1 cellular context compared by ENCODE assay signal in genomic region chr7:154928136-154929005, GRCh38.
TF ChIP-seq lines count a peak whose summit lies in the region.

No MANE protein-coding gene starts in this region.

TF ChIP-seq in HEK293, 187 proteins besides CTCF, POLR2A, EP300 and RAD21 (continued from another document):
- TF ChIP-seq, protein P1, sequence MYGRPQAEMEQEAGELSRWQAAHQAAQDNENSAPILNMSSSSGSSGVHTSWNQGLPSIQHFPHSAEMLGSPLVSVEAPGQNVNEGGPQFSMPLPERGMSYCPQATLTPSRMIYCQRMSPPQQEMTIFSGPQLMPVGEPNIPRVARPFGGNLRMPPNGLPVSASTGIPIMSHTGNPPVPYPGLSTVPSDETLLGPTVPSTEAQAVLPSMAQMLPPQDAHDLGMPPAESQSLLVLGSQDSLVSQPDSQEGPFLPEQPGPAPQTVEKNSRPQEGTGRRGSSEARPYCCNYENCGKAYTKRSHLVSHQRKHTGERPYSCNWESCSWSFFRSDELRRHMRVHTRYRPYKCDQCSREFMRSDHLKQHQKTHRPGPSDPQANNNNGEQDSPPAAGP (tag by site-specific recombination; IDR thresholded peaks at IDR 0.05) = peak; percentile 88
- 0 out of 2 replicates have a peak, but pooled peaks have one; percentile 9 for TF ChIP-seq ZNF777 (tag by site-specific recombination; IDR thresholded peaks at IDR 0.05; ENCODE audit: borderline replicate concordance)
- no peak for TF ChIP-seq ZNF785 (tag by site-specific recombination; IDR thresholded peaks at IDR 0.05)
- no peak for TF ChIP-seq SALL2 (tag by site-specific recombination; IDR thresholded peaks at IDR 0.05; ENCODE audit: borderline replicate concordance)
- TF ChIP-seq ZXDB (tag by site-specific recombination; IDR thresholded peaks at IDR 0.05) = no peak
- TF ChIP-seq MEIS1 (CRISPR knock-in tag; IDR thresholded peaks at IDR 0.05; ENCODE audit: borderline replicate concordance) = no peak
- TF ChIP-seq ZSCAN23 (tag by site-specific recombination; IDR thresholded peaks at IDR 0.05) = no peak
- peak; percentile 99 for TF ChIP-seq ZBTB20 (tag by site-specific recombination; IDR thresholded peaks at IDR 0.05)
- TF ChIP-seq ZNF10 (tag by site-specific recombination; IDR thresholded peaks at IDR 0.05) = peak; percentile 89
- TF ChIP-seq PBX3 (CRISPR knock-in tag; IDR thresholded peaks at IDR 0.05) = no peak
- TF ChIP-seq ZNF266 (tag by site-specific recombination; IDR thresholded peaks at IDR 0.05; ENCODE audit: low read depth) = no peak
- TF ChIP-seq ZNF629 (tag by site-specific recombination; IDR thresholded peaks at IDR 0.05) = no peak; the same call in 1 of the 2 replicates
- peak; percentile 30; the same call in 1 of the 2 replicates for TF ChIP-seq ZNF394 (tag by site-specific recombination; IDR thresholded peaks at IDR 0.05; ENCODE audit: borderline replicate concordance)
- no peak for TF ChIP-seq ZNF670 (tag by site-specific recombination; IDR thresholded peaks at IDR 0.05; ENCODE audit: low read depth)
- TF ChIP-seq, protein P2, sequence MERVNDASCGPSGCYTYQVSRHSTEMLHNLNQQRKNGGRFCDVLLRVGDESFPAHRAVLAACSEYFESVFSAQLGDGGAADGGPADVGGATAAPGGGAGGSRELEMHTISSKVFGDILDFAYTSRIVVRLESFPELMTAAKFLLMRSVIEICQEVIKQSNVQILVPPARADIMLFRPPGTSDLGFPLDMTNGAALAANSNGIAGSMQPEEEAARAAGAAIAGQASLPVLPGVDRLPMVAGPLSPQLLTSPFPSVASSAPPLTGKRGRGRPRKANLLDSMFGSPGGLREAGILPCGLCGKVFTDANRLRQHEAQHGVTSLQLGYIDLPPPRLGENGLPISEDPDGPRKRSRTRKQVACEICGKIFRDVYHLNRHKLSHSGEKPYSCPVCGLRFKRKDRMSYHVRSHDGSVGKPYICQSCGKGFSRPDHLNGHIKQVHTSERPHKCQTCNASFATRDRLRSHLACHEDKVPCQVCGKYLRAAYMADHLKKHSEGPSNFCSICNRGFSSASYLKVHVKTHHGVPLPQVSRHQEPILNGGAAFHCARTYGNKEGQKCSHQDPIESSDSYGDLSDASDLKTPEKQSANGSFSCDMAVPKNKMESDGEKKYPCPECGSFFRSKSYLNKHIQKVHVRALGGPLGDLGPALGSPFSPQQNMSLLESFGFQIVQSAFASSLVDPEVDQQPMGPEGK (tag by site-specific recombination; IDR thresholded peaks at IDR 0.05) = no peak
- no peak for TF ChIP-seq ZNF692 (tag by site-specific recombination; IDR thresholded peaks at IDR 0.05)
- TF ChIP-seq, protein P3, sequence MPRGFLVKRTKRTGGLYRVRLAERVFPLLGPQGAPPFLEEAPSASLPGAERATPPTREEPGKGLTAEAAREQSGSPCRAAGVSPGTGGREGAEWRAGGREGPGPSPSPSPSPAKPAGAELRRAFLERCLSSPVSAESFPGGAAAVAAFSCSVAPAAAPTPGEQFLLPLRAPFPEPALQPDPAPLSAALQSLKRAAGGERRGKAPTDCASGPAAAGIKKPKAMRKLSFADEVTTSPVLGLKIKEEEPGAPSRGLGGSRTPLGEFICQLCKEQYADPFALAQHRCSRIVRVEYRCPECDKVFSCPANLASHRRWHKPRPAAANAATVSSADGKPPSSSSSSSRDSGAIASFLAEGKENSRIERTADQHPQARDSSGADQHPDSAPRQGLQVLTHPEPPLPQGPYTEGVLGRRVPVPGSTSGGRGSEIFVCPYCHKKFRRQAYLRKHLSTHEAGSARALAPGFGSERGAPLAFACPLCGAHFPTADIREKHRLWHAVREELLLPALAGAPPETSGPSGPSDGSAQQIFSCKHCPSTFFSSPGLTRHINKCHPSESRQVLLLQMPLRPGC (tag by site-specific recombination; IDR thresholded peaks at IDR 0.05) = no peak
- TF ChIP-seq MZF1 (tag by site-specific recombination; IDR thresholded peaks at IDR 0.05; ENCODE audit: borderline replicate concordance) = peak; percentile 52; the same call in 1 of the 2 replicates
- peak; percentile 52; the same call in 1 of the 2 replicates for TF ChIP-seq PRDM6 (tag by site-specific recombination; IDR thresholded peaks at IDR 0.05)
- peak; percentile 72 for TF ChIP-seq ZNF341 (tag by site-specific recombination; IDR thresholded peaks at IDR 0.05; ENCODE audit: low read depth)
- no peak for TF ChIP-seq ZNF423 (tag by site-specific recombination; IDR thresholded peaks at IDR 0.05)
- TF ChIP-seq ZNF211 (tag by site-specific recombination; IDR thresholded peaks at IDR 0.05; ENCODE audit: low read depth) = no peak
- peak; percentile 91 for TF ChIP-seq ZNF335 (tag by site-specific recombination; conservative IDR thresholded peaks at IDR 0.05)
- TF ChIP-seq ZNF596 (tag by site-specific recombination; IDR thresholded peaks at IDR 0.05) = no peak
- TF ChIP-seq, protein P4, sequence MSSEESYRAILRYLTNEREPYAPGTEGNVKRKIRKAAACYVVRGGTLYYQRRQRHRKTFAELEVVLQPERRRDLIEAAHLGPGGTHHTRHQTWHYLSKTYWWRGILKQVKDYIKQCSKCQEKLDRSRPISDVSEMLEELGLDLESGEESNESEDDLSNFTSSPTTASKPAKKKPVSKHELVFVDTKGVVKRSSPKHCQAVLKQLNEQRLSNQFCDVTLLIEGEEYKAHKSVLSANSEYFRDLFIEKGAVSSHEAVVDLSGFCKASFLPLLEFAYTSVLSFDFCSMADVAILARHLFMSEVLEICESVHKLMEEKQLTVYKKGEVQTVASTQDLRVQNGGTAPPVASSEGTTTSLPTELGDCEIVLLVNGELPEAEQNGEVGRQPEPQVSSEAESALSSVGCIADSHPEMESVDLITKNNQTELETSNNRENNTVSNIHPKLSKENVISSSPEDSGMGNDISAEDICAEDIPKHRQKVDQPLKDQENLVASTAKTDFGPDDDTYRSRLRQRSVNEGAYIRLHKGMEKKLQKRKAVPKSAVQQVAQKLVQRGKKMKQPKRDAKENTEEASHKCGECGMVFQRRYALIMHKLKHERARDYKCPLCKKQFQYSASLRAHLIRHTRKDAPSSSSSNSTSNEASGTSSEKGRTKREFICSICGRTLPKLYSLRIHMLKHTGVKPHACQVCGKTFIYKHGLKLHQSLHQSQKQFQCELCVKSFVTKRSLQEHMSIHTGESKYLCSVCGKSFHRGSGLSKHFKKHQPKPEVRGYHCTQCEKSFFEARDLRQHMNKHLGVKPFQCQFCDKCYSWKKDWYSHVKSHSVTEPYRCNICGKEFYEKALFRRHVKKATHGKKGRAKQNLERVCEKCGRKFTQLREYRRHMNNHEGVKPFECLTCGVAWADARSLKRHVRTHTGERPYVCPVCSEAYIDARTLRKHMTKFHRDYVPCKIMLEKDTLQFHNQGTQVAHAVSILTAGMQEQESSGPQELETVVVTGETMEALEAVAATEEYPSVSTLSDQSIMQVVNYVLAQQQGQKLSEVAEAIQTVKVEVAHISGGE (tag by site-specific recombination; conservative IDR thresholded peaks at IDR 0.05; ENCODE audit: low read depth) = no peak
